Comparison of ENCODE assay signal across 22 cellular contexts in genomic region chr2:220226076-220226475, GRCh38.
"Had no signal": no experiment of that assay in that cellular context is flagged by ENCODE, and none has a peak within 500 bp of the region (broad histone marks: within the 10 kb centered on the region; RNA-seq: fewer than 3 reads in every experiment).

No MANE protein-coding gene starts in this region.

- H3K9me3 ChIP-seq: heart right ventricle, left ventricle myocardium inferior, psoas muscle, sigmoid colon, thoracic aorta, upper lobe of right lung had no signal

- H3K4me1 Mint-ChIP-seq: activated naive CD8-positive, alpha-beta T cell treated with anti-CD3 and anti-CD28 coated beads, Interleukin-2, amount 10 ng/mL, durations not matched to agents 7 days and 5 days; memory B cell; naive thymus-derived CD4-positive, alpha-beta T cell; stimulated activated naive B cell treated with anti-CD40 and anti-IgM and Interleukin-4, amounts not matched to agents 10 μg/mL and 1 μg/mL and 100 μg/mL, for 72 hours had no signal

- H3K36me3 ChIP-seq: heart right ventricle, left ventricle myocardium inferior, sigmoid colon, thoracic aorta, upper lobe of right lung had no signal

- ATAC-seq: activated CD8-positive, alpha-beta T cell treated with anti-CD3 and anti-CD28 coated beads for 36 hours; heart right ventricle; naive thymus-derived CD4-positive, alpha-beta T cell; psoas muscle; stimulated activated naive B cell treated with anti-CD40 and anti-IgM and Interleukin-4, amounts not matched to agents 10 μg/mL and 1 μg/mL and 100 μg/mL, for 72 hours; upper lobe of right lung had no signal

- H3K4me3 ChIP-seq: heart right ventricle, left ventricle myocardium inferior, psoas muscle, sigmoid colon, thoracic aorta, upper lobe of right lung had no signal

- H3K27me3 ChIP-seq: sigmoid colon, upper lobe of right lung had no signal

- H3K9me3 Mint-ChIP-seq: activated CD8-positive, alpha-beta T cell treated with anti-CD3 and anti-CD28 coated beads for 36 hours; activated T-helper 2 cell treated with anti-CD3 and anti-CD28 coated beads, Interferon-gamma antibody, Interleukin-2, Interleukin-4, amounts not matched to agents 10 μg/mL and 5 μg/mL and 100 μg/mL, durations not matched to agents 14 hours and 24 hours and 36 hours; stimulated activated naive B cell treated with anti-CD40 and anti-IgM and Interleukin-4, amounts not matched to agents 10 μg/mL and 1 μg/mL and 100 μg/mL, for 72 hours had no signal

- DNase-seq: activated CD4-positive, alpha-beta T cell treated with anti-CD3 and anti-CD28 coated beads for 48 hours; activated CD4-positive, CD25-positive, alpha-beta regulatory T cell; activated CD8-positive, alpha-beta T cell treated with anti-CD3 and anti-CD28 coated beads for 36 hours; activated naive CD4-positive, alpha-beta T cell treated with Interleukin-2 at 50 U/mL for 16 hours; activated naive CD8-positive, alpha-beta T cell treated with anti-CD3 and anti-CD28 coated beads, Interleukin-2, amount 10 ng/mL, durations not matched to agents 7 days and 5 days; activated T-cell treated with anti-CD3 and anti-CD28 coated beads, Interleukin-2, amount 50 U/mL, for 1 hour; anterior cingulate cortex; cerebellar nuclear complex; cortex of kidney; effector CD4-positive, alpha-beta T cell; heart right ventricle; kidney glomerular epithelial cell; left ventricle myocardium inferior; naive thymus-derived CD4-positive, alpha-beta T cell; psoas muscle; sigmoid colon; stimulated activated naive B cell treated with anti-CD40 and anti-IgM and Interleukin-4, amounts not matched to agents 10 μg/mL and 1 μg/mL and 100 μg/mL, for 72 hours; T1000; upper lobe of right lung had no signal

- H3K36me3 Mint-ChIP-seq: activated naive CD8-positive, alpha-beta T cell treated with anti-CD3 and anti-CD28 coated beads, Interleukin-2, amount 10 ng/mL, durations not matched to agents 7 days and 5 days; memory B cell; naive thymus-derived CD4-positive, alpha-beta T cell; stimulated activated naive B cell treated with anti-CD40 and anti-IgM and Interleukin-4, amounts not matched to agents 10 μg/mL and 1 μg/mL and 100 μg/mL, for 72 hours had no signal

- H3K4me1 ChIP-seq: heart right ventricle, left ventricle myocardium inferior, psoas muscle, upper lobe of right lung had no signal

- H3K27me3 Mint-ChIP-seq: activated CD8-positive, alpha-beta T cell treated with anti-CD3 and anti-CD28 coated beads for 36 hours; activated naive CD8-positive, alpha-beta T cell treated with anti-CD3 and anti-CD28 coated beads, Interleukin-2, amount 10 ng/mL, durations not matched to agents 7 days and 5 days had no signal

- H3K4me3 Mint-ChIP-seq: activated CD8-positive, alpha-beta T cell treated with anti-CD3 and anti-CD28 coated beads for 36 hours; activated naive CD8-positive, alpha-beta T cell treated with anti-CD3 and anti-CD28 coated beads, Interleukin-2, amount 10 ng/mL, durations not matched to agents 7 days and 5 days; memory B cell; naive thymus-derived CD4-positive, alpha-beta T cell; stimulated activated naive B cell treated with anti-CD40 and anti-IgM and Interleukin-4, amounts not matched to agents 10 μg/mL and 1 μg/mL and 100 μg/mL, for 72 hours had no signal

- H3K27ac Mint-ChIP-seq: activated CD8-positive, alpha-beta T cell treated with anti-CD3 and anti-CD28 coated beads for 36 hours; activated naive CD8-positive, alpha-beta T cell treated with anti-CD3 and anti-CD28 coated beads, Interleukin-2, amount 10 ng/mL, durations not matched to agents 7 days and 5 days; activated T-helper 2 cell treated with anti-CD3 and anti-CD28 coated beads, Interferon-gamma antibody, Interleukin-2, Interleukin-4, amounts not matched to agents 10 μg/mL and 5 μg/mL and 100 μg/mL, durations not matched to agents 14 hours and 24 hours and 36 hours; memory B cell; naive thymus-derived CD4-positive, alpha-beta T cell; stimulated activated naive B cell treated with anti-CD40 and anti-IgM and Interleukin-4, amounts not matched to agents 10 μg/mL and 1 μg/mL and 100 μg/mL, for 72 hours had no signal

- H3K27ac ChIP-seq: heart right ventricle, left ventricle myocardium inferior, psoas muscle, sigmoid colon, thoracic aorta, upper lobe of right lung had no signal
